Comparison of ENCODE assay signal across 16 cellular contexts in genomic region chr6:158006821-158007570, GRCh38. TPM values are rescaled to one million over a fixed set of nuclear protein-coding genes. Genes with fewer than 3 reads are reported as not detected.
DNase-seq lines count a peak whose midpoint lies in the region; ATAC-seq lines count a peak whose summit lies in the region.
"Had no signal": no experiment of that assay in that cellular context is flagged by ENCODE, and none has a peak within 500 bp of the region (broad histone marks: within the 10 kb centered on the region; RNA-seq: fewer than 3 reads in every experiment).

No MANE protein-coding gene starts in this region.

- H3K27ac ChIP-seq in muscle layer of colon (ENCODE audit: low read depth, low read length) (peak overlapping the region; percentile 8), substantia nigra (ENCODE audit: low read depth, low read length, poor library complexity, severe bottlenecking) (peak overlapping the region; percentile 99)

- ATAC-seq in left cardiac atrium (no peak), left ventricle myocardium superior (no peak), HG02678 (IDR thresholded peaks at IDR 0.05; ENCODE audit: unreplicated experiment) (no peak)
- ATAC-seq: Right ventricle myocardium inferior had no signal

- peak overlapping the region; percentile 88 for H3K27ac Mint-ChIP-seq in dendritic cell treated with granulocyte-macrophage colony-stimulating factor and Interleukin-4, amounts not matched to agents 40 ng/mL and 50 ng/mL, for 4 days

- H3K27me3 ChIP-seq in muscle layer of colon (ENCODE audit: control insufficient read depth in 1 of 2, insufficient read depth in 2 of 2, low read length in 2 of 2) = no peaks in the 10 kb centered on the region

- H3K4me1 Mint-ChIP-seq in dendritic cell treated with granulocyte-macrophage colony-stimulating factor and Interleukin-4, amounts not matched to agents 40 ng/mL and 50 ng/mL, for 4 days (ENCODE audit: low read depth) = peaks cover 93% of the 10 kb centered on the region

- peaks cover 1% of the 10 kb centered on the region for H3K9me3 Mint-ChIP-seq in dendritic cell treated with granulocyte-macrophage colony-stimulating factor and Interleukin-4, amounts not matched to agents 40 ng/mL and 50 ng/mL, for 4 days

- no peaks in the 10 kb centered on the region for H3K9me3 ChIP-seq in muscle layer of colon (ENCODE audit: low read length)

- no peak overlapping the region for H3K9ac ChIP-seq in muscle layer of colon (ENCODE audit: low read length)

- H3K36me3 Mint-ChIP-seq in dendritic cell treated with granulocyte-macrophage colony-stimulating factor and Interleukin-4, amounts not matched to agents 40 ng/mL and 50 ng/mL, for 4 days (ENCODE audit: low read depth) = no peaks in the 10 kb centered on the region

- no peak overlapping the region for H3K4me3 Mint-ChIP-seq in dendritic cell treated with granulocyte-macrophage colony-stimulating factor and Interleukin-4, amounts not matched to agents 40 ng/mL and 50 ng/mL, for 4 days

- peaks cover 52% of the 10 kb centered on the region for H3K4me1 ChIP-seq in muscle layer of colon (ENCODE audit: insufficient read depth, low read length)

- no peaks in the 10 kb centered on the region for H3K36me3 ChIP-seq in muscle layer of colon (ENCODE audit: insufficient read depth, low read length)

- H3K27me3 Mint-ChIP-seq in dendritic cell treated with granulocyte-macrophage colony-stimulating factor and Interleukin-4, amounts not matched to agents 40 ng/mL and 50 ng/mL, for 4 days = peaks cover 9% of the 10 kb centered on the region

- no peak overlapping the region for H3K4me3 ChIP-seq in muscle layer of colon (ENCODE audit: low read depth in 1 of 2, low read length in 2 of 2)
- H3K4me3 ChIP-seq: K562 had no signal

- DNase-seq in left cardiac atrium (peak; percentile 8), left ventricle myocardium superior (no peak), substantia nigra (lab: John Stamatoyannopoulos, UW) (no peak), kidney tubule cell (ENCODE audit: low spot score) (no peak), superior temporal gyrus (ENCODE audit: extremely low spot score) (no peak)
- DNase-seq: AML-193, DMS79 treated with DMSO at 0.1 percent for 48 hours, HCEC 1CT, NCI-H1436 treated with DMSO at 0.1 percent for 48 hours, NCI-H2081 treated with DMSO at 0.1 percent for 48 hours, NCI-H526 had no signal

- intact Hi-C loops in left cardiac atrium (cut with DNase I) = no loop called here
- intact Hi-C loops in left ventricle myocardium superior (cut with micrococcal nuclease) = no loop called here
- intact Hi-C loops in dendritic cell treated with granulocyte-macrophage colony-stimulating factor and Interleukin-4, amounts not matched to agents 40 ng/mL and 50 ng/mL, for 4 days (cut with micrococcal nuclease) = loop anchor here (5.0 kb wide), 1 partner anchor 35 kb away; no protein-coding TSS in a partner anchor

RNA-seq across cellular contexts. Expression of gene SYNJ2, which starts 25.3 kb away (rescaled TPM):
- 10 to 100 TPM; 10.2 to 23.4 TPM for total RNA-seq in left cardiac atrium
- total RNA-seq in left ventricle myocardium superior = 14.7 TPM
